ENCODE assay signal across 22 cellular contexts in the genomic region with DNA sequence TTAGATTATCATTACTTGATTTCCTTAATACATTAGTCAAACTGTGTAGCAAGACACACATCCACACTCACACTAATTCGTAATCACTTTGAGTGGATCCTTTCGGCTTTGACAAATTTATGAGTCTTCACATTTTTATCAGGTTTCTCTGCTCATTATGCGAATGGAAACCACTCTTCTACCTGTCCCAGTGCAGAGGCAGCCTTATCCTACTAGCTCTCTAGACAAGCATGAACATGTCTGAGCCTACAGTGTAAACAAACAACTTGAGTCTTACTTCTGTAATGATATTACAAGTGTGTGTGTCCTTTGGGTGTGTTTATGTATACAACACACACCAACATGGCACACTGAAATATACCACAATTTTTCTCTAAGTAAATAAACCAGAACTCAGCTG.
"Had no signal": no experiment of that assay in that cellular context is flagged by ENCODE, and none has a peak within 500 bp of the region (broad histone marks: within the 10 kb centered on the region; RNA-seq: fewer than 3 reads in every experiment).

No MANE protein-coding gene starts in this region.

- DNase-seq: activated CD4-positive, alpha-beta T cell treated with anti-CD3 and anti-CD28 coated beads for 4 hours; activated CD8-positive, alpha-beta memory T cell treated with anti-CD3 and anti-CD28 coated beads, Interleukin-2, amount 50 U/mL, for 4 hours; activated CD8-positive, alpha-beta T cell treated with anti-CD3 and anti-CD28 coated beads for 36 hours; activated gamma-delta T cell treated with Interleukin-2 at 50 U/mL for 16 hours; activated naive CD8-positive, alpha-beta T cell treated with anti-CD3 and anti-CD28 coated beads, Interleukin-2, amount 10 ng/mL, durations not matched to agents 7 days and 5 days; activated T-cell treated with anti-CD3 and anti-CD28 coated beads, Interleukin-2, amount 50 U/mL, for 72 hours; anterior cingulate cortex; esophagus squamous epithelium; foreskin fibroblast; heart right ventricle; islet precursor cell; mesenchymal stem cell; nephron progenitor cell; psoas muscle; spleen; stimulated activated CD4-positive, alpha-beta T cell treated with anti-CD3 and anti-CD28 coated beads, Interleukin-1b, Interleukin-23, amount 100 ng/mL, for 48 hours; tibial artery; uterus had no signal

- H3K36me3 ChIP-seq: esophagus squamous epithelium, heart right ventricle, spleen, tibial artery, uterus had no signal

- H3K27me3 ChIP-seq: esophagus squamous epithelium, spleen, tibial artery, uterus had no signal

- H3K9me3 ChIP-seq: esophagus squamous epithelium, psoas muscle, tibial artery, uterus had no signal

- H3K27ac ChIP-seq: esophagus squamous epithelium, heart right ventricle, psoas muscle, spleen, tibial artery, uterus had no signal

- ATAC-seq: activated CD8-positive, alpha-beta T cell treated with anti-CD3 and anti-CD28 coated beads for 36 hours; activated T-cell treated with anti-CD3 and anti-CD28 coated beads, Interleukin-2, amount 50 U/mL, for 72 hours; heart right ventricle; left lobe of liver; psoas muscle; sciatic nerve; stimulated activated memory B cell treated with anti-CD40 and anti-IgM and Interleukin-4, amounts not matched to agents 10 μg/mL and 1 μg/mL and 100 μg/mL, for 72 hours had no signal

- FAIRE-seq: endometrium had no signal

- H3K4me3 ChIP-seq: esophagus squamous epithelium, heart right ventricle, psoas muscle, spleen, tibial artery, uterus had no signal
